18 cellular contexts compared by ENCODE assay signal in the genomic region with DNA sequence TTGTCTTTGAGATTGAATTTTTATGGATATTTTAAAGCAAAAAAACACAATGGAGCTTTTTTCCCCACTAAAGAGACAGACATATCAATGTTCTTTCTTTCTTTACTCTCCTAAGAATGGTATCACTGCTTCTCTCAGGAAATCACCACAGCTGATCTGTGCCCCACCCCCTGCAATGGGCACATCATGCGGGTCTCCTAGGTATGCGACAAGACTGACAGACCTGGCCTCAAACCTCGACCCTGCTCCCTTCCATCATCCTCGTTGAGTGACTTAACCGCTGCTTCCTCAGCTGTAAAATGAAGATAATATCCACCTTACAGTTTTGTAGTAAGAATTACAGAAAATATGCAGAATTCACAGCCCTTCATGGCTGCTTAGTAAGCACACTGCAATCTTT. TPM values are rescaled to one million over a fixed set of nuclear protein-coding genes. Genes with fewer than 3 reads are reported as not detected.
DNase-seq lines count a peak whose midpoint lies in the region; ATAC-seq and TF ChIP-seq lines count a peak whose summit lies in the region.
"Had no signal": no experiment of that assay in that cellular context is flagged by ENCODE, and none has a peak within 500 bp of the region (broad histone marks: within the 10 kb centered on the region; RNA-seq: fewer than 3 reads in every experiment).

No MANE protein-coding gene starts in this region.

- ATAC-seq in GM21576 (IDR thresholded peaks at IDR 0.05; ENCODE audit: unreplicated experiment) (peak; percentile 13), HG03108 (IDR thresholded peaks at IDR 0.05; ENCODE audit: unreplicated experiment) (no peak)
- no peak for ATAC-seq in stimulated activated naive CD8-positive, alpha-beta T cell treated with anti-CD3 and anti-CD28 coated beads, Interleukin-15, amount 100 ng/mL, for 72 hours
- ATAC-seq: lower lobe of right lung, sciatic nerve had no signal

- in situ Hi-C loops in G401 (cut with HindIII; ENCODE audit: low sequenced_read_pairs) = no loop called here

- H2AFZ ChIP-seq in OCI-LY1 (ENCODE audit: low read length) = no peak overlapping the region
- H2AFZ ChIP-seq: neural progenitor cell had no signal

- TF ChIP-seq CTCF in OCI-LY1 (IDR thresholded peaks at IDR 0.05; ENCODE audit: low read length) = no peak

- no peaks in the 10 kb centered on the region for H3K27me3 ChIP-seq in OCI-LY1 (ENCODE audit: insufficient read depth, low read length)
- H3K27me3 ChIP-seq: ascending aorta, neural progenitor cell had no signal

- no peak overlapping the region for H3K9ac ChIP-seq in OCI-LY1 (ENCODE audit: low read length)
- H3K9ac ChIP-seq: neural progenitor cell had no signal

- peak overlapping the region; percentile 98 for H3K27ac Mint-ChIP-seq in activated naive CD4-positive, alpha-beta T cell treated with anti-CD3 and anti-CD28 coated beads, Interleukin-2, amount 50 U/mL, for 24 hours
- H3K27ac Mint-ChIP-seq in stimulated activated naive CD8-positive, alpha-beta T cell treated with anti-CD3 and anti-CD28 coated beads, Interleukin-15, amount 100 ng/mL, for 72 hours = peak overlapping the region; percentile 16 to 91
- H3K27ac Mint-ChIP-seq: neural progenitor cell had no signal

- H3K36me3 ChIP-seq in OCI-LY1 (ENCODE audit: insufficient read depth, low read length) = peaks cover 78% of the 10 kb centered on the region
- H3K36me3 ChIP-seq: ascending aorta, lower lobe of right lung, neural progenitor cell had no signal

- no peak for DNase-seq in activated naive CD4-positive, alpha-beta T cell (lab: John Stamatoyannopoulos, UW)
- no peak for DNase-seq in stimulated activated naive CD8-positive, alpha-beta T cell treated with anti-CD3 and anti-CD28 coated beads, Interleukin-15, amount 100 ng/mL, for 72 hours
- DNase-seq in DMS 273 treated with DMSO at 0.1 percent for 48 hours (lab: John Stamatoyannopoulos, UW) (no peak), G401 (ENCODE audit: low spot score) (no peak)
- DNase-seq: dermis blood vessel endothelial cell; DMS79 treated with DMSO at 0.1 percent for 48 hours; lower lobe of right lung; NCI-H226; stimulated activated CD4-positive, alpha-beta T cell treated with anti-CD3 and anti-CD28 coated beads, Interleukin-4, amount 100 ng/mL, for 4 hours; stimulated activated naive CD4-positive, alpha-beta T cell treated with Interleukin-2 at 50 U/mL for 16 hours; T1000 had no signal

- H3K9me3 Mint-ChIP-seq in activated naive CD4-positive, alpha-beta T cell treated with anti-CD3 and anti-CD28 coated beads, Interleukin-2, amount 50 U/mL, for 24 hours = no peaks in the 10 kb centered on the region
- no peaks in the 10 kb centered on the region for H3K9me3 Mint-ChIP-seq in stimulated activated naive CD8-positive, alpha-beta T cell treated with anti-CD3 and anti-CD28 coated beads, Interleukin-15, amount 100 ng/mL, for 72 hours
- H3K9me3 Mint-ChIP-seq: neural progenitor cell had no signal

- H3K36me3 Mint-ChIP-seq in activated naive CD4-positive, alpha-beta T cell treated with anti-CD3 and anti-CD28 coated beads, Interleukin-2, amount 50 U/mL, for 24 hours = peaks cover 30% of the 10 kb centered on the region

- H3K9me2 ChIP-seq in OCI-LY1 (ENCODE audit: low read depth, low read length) = no peaks in the 10 kb centered on the region

- H3K4me1 Mint-ChIP-seq in activated naive CD4-positive, alpha-beta T cell treated with anti-CD3 and anti-CD28 coated beads, Interleukin-2, amount 50 U/mL, for 24 hours = peaks cover 92% of the 10 kb centered on the region
- H3K4me1 Mint-ChIP-seq in stimulated activated naive CD8-positive, alpha-beta T cell treated with anti-CD3 and anti-CD28 coated beads, Interleukin-15, amount 100 ng/mL, for 72 hours = peaks cover 96% of the 10 kb centered on the region

- H3K27me3 Mint-ChIP-seq in activated naive CD4-positive, alpha-beta T cell treated with anti-CD3 and anti-CD28 coated beads, Interleukin-2, amount 50 U/mL, for 24 hours = no peaks in the 10 kb centered on the region
- H3K27me3 Mint-ChIP-seq in stimulated activated naive CD8-positive, alpha-beta T cell treated with anti-CD3 and anti-CD28 coated beads, Interleukin-15, amount 100 ng/mL, for 72 hours = no peaks in the 10 kb centered on the region

- peak overlapping the region; percentile 1 for H3K27ac ChIP-seq in OCI-LY1 (ENCODE audit: low read depth, low read length, poor library complexity, severe bottlenecking)
- H3K27ac ChIP-seq: ascending aorta, lower lobe of right lung, neural progenitor cell had no signal

- peaks cover 86% of the 10 kb centered on the region for H3K4me1 ChIP-seq in OCI-LY1 (ENCODE audit: insufficient read depth, low read length, severe bottlenecking)
- H3K4me1 ChIP-seq: ascending aorta, lower lobe of right lung had no signal

- H3K4me2 ChIP-seq in OCI-LY1 (ENCODE audit: low read length) = no peak overlapping the region
- H3K4me2 ChIP-seq: neural progenitor cell had no signal

- peak overlapping the region; percentile 78 for H3K4me3 Mint-ChIP-seq in activated naive CD4-positive, alpha-beta T cell treated with anti-CD3 and anti-CD28 coated beads, Interleukin-2, amount 50 U/mL, for 24 hours
- H3K4me3 Mint-ChIP-seq in stimulated activated naive CD8-positive, alpha-beta T cell treated with anti-CD3 and anti-CD28 coated beads, Interleukin-15, amount 100 ng/mL, for 72 hours = peak overlapping the region; percentile 46 to 83
- H3K4me3 Mint-ChIP-seq: neural progenitor cell had no signal

- peaks cover 98% of the 10 kb centered on the region for H3K79me2 ChIP-seq in OCI-LY1 (ENCODE audit: insufficient read depth, low read length)

- no peaks in the 10 kb centered on the region for H4K20me1 ChIP-seq in OCI-LY1 (ENCODE audit: insufficient read depth, low read length)

- H3F3A ChIP-seq in OCI-LY1 (ENCODE audit: insufficient read depth, low read length) = no peaks in the 10 kb centered on the region

- no peaks in the 10 kb centered on the region for H3K9me3 ChIP-seq in OCI-LY1 (ENCODE audit: low read length)
- H3K9me3 ChIP-seq: ascending aorta, lower lobe of right lung had no signal

- no peak overlapping the region for H3K4me3 ChIP-seq in OCI-LY1 (ENCODE audit: low read depth, low read length, poor library complexity, severe bottlenecking)
- H3K4me3 ChIP-seq: ascending aorta, lower lobe of right lung, neural progenitor cell had no signal

RNA-seq across cellular contexts. Expression of a gene that starts 58.3 kb away (rescaled TPM):
- total RNA-seq in G401 (2014; rRNA removed; shearing (Covaris generic)) = not detected in 2 replicates
- total RNA-seq: ascending aorta had no signal
